1 cellular context compared by ENCODE assay signal in the genomic region with DNA sequence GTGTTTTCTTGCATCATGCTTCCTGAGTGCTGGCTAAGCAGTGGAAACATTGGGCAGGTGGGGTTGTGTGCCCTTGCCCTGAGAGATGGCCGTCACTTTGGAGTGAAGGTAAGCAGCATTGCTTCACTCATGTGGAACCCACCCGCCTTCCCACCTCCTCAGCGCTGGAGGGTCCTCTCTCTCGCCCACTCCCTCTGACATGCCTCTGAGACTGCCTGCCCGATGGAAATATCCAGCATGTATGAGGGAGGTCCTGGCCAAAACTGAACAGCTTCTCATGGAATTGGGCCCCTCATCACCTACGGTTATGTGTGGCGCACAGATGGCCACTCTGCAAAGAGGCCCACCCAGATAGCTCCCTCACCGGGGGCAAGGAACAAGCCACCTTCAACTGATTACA.
TF ChIP-seq lines count a peak whose summit lies in the region.

No MANE protein-coding gene starts in this region.

TF ChIP-seq in IMR-90, 13 proteins besides CTCF, POLR2A, EP300 and RAD21:
- TF ChIP-seq CHD1 (IDR thresholded peaks at IDR 0.05; ENCODE audit: low read depth, low read length) (no peak), FOS (IDR thresholded peaks at IDR 0.05; ENCODE audit: low read depth, low read length) (no peak), MAZ (IDR thresholded peaks at IDR 0.05; ENCODE audit: borderline replicate concordance, low read depth, low read length) (no peak), RCOR1 (IDR thresholded peaks at IDR 0.05; ENCODE audit: insufficient replicate concordance, low read length) (no peak), NFE2L2 (IDR thresholded peaks at IDR 0.05; ENCODE audit: low read depth, low read length) (no peak), MXI1 (IDR thresholded peaks at IDR 0.05; ENCODE audit: borderline replicate concordance, low read depth, low read length) (no peak), MAFK (IDR thresholded peaks at IDR 0.05; ENCODE audit: low read depth, low read length) (no peak), CEBPB (IDR thresholded peaks at IDR 0.05; ENCODE audit: low read depth, low read length) (no peak)
- TF ChIP-seq, protein P1, sequence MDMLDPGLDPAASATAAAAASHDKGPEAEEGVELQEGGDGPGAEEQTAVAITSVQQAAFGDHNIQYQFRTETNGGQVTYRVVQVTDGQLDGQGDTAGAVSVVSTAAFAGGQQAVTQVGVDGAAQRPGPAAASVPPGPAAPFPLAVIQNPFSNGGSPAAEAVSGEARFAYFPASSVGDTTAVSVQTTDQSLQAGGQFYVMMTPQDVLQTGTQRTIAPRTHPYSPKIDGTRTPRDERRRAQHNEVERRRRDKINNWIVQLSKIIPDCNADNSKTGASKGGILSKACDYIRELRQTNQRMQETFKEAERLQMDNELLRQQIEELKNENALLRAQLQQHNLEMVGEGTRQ (IDR thresholded peaks at IDR 0.05; ENCODE audit: low read depth, low read length), result no peak
- TF ChIP-seq, protein P2, sequence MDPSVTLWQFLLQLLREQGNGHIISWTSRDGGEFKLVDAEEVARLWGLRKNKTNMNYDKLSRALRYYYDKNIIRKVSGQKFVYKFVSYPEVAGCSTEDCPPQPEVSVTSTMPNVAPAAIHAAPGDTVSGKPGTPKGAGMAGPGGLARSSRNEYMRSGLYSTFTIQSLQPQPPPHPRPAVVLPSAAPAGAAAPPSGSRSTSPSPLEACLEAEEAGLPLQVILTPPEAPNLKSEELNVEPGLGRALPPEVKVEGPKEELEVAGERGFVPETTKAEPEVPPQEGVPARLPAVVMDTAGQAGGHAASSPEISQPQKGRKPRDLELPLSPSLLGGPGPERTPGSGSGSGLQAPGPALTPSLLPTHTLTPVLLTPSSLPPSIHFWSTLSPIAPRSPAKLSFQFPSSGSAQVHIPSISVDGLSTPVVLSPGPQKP (IDR thresholded peaks at IDR 0.05; ENCODE audit: borderline replicate concordance, low read depth, low read length), result no peak
TF ChIP-seq in IMR-90: peak in this region for 0.
